In genomic region chr17:80545499-80545826, GRCh38 we compare ENCODE assay signal across 9 cellular contexts. TPM values are rescaled to one million over a fixed set of nuclear protein-coding genes. Genes with fewer than 3 reads are reported as not detected.
DNase-seq lines count a peak whose midpoint lies in the region; ATAC-seq, FAIRE-seq and TF ChIP-seq lines count a peak whose summit lies in the region.
"Had no signal": no experiment of that assay in that cellular context is flagged by ENCODE, and none has a peak within 500 bp of the region (broad histone marks: within the 10 kb centered on the region; RNA-seq: fewer than 3 reads in every experiment).

No MANE protein-coding gene starts in this region.

- peaks cover 59% of the 10 kb centered on the region for H3K79me2 ChIP-seq in DOHH2 (ENCODE audit: control insufficient read depth, low read length)

- H3K9me2 ChIP-seq in DOHH2 (replicated peaks; ENCODE audit: control insufficient read depth, low read length): no peaks in the 10 kb centered on the region

- peaks cover 17% of the 10 kb centered on the region for H3K4me1 ChIP-seq in DOHH2 (ENCODE audit: control insufficient read depth, low read length)
- peaks cover 4% of the 10 kb centered on the region for H3K4me1 ChIP-seq in NT2/D1 (ENCODE audit: insufficient read depth, insufficient read length)
- peaks cover 12% of the 10 kb centered on the region for H3K4me1 ChIP-seq in endocrine pancreas (ENCODE audit: control insufficient read depth, insufficient read depth, low read length)
- H3K4me1 ChIP-seq in neutrophil (ENCODE audit: control insufficient read depth in 1 of 2, insufficient read depth in 1 of 2, low read depth in 1 of 2, low read length in 1 of 2): peaks cover 14% of the 10 kb centered on the region in 2 experiments

- no peaks in the 10 kb centered on the region for H3F3A ChIP-seq in DOHH2 (ENCODE audit: control insufficient read depth, insufficient read depth)

- FAIRE-seq in GM12892 (lab: Jason Lieb, UNC): no peak

- no peak for TF ChIP-seq POLR2A in GM12892 (IDR thresholded peaks at IDR 0.05; ENCODE audit: low read depth, low read length)

- H3K4me3 ChIP-seq in DOHH2 (ENCODE audit: low read length) (peak overlapping the region; percentile 98), NT2/D1 (ENCODE audit: insufficient read length, low read depth) (peak overlapping the region; percentile 95), endocrine pancreas (ENCODE audit: control insufficient read depth, insufficient read depth, low read length) (peak overlapping the region; percentile 63), neutrophil (ENCODE audit: low read depth in 1 of 2, low read length in 1 of 2) (peak overlapping the region; percentile 80 to 86)

- no peak overlapping the region for H3K27ac ChIP-seq in DOHH2 (ENCODE audit: low read depth, low read length)
- H3K27ac ChIP-seq in neutrophil: no peak overlapping the region

- TF ChIP-seq CTCF in DOHH2 (IDR thresholded peaks at IDR 0.05; ENCODE audit: low read depth, low read length, poor library complexity, severe bottlenecking) (no peak), neutrophil (IDR thresholded peaks at IDR 0.05) (no peak)

- H3K4me2 ChIP-seq in DOHH2 (ENCODE audit: low read length): peak overlapping the region; percentile 75

- H3K27me3 ChIP-seq in DOHH2 (ENCODE audit: control insufficient read depth, low read length): no peaks in the 10 kb centered on the region
- H3K27me3 ChIP-seq in NT2/D1 (ENCODE audit: insufficient read depth, insufficient read length): no peaks in the 10 kb centered on the region
- peaks cover 4% of the 10 kb centered on the region for H3K27me3 ChIP-seq in endocrine pancreas (ENCODE audit: control insufficient read depth, insufficient read depth, low read length)
- H3K27me3 ChIP-seq in neutrophil: peaks cover 22% of the 10 kb centered on the region

- H4K20me1 ChIP-seq in DOHH2 (ENCODE audit: control insufficient read depth, insufficient read depth, low read depth, low read length): peaks cover 7% of the 10 kb centered on the region; the same call in 1 of the 2 replicates

- ATAC-seq in GM21447 (IDR thresholded peaks at IDR 0.05; ENCODE audit: unreplicated experiment): no peak

- H3K36me3 ChIP-seq in DOHH2 (ENCODE audit: control insufficient read depth, low read length) (peaks cover 17% of the 10 kb centered on the region), NT2/D1 (ENCODE audit: insufficient read depth, insufficient read length, low read length) (peaks cover 24% of the 10 kb centered on the region), endocrine pancreas (ENCODE audit: control insufficient read depth, insufficient read depth, low read length) (no peaks in the 10 kb centered on the region), neutrophil (no peaks in the 10 kb centered on the region)

- H3K9ac ChIP-seq in NT2/D1 (ENCODE audit: insufficient read length, low read depth) (peak overlapping the region; percentile 98), endocrine pancreas (ENCODE audit: control insufficient read depth, insufficient read depth, low read length) (peak overlapping the region; percentile 93)

- no peak for DNase-seq in NT2/D1 (ENCODE audit: low read depth, low spot score)
- no peak for DNase-seq in SK-N-DZ (ENCODE audit: low spot score)
- no peak for DNase-seq in GM12892 (ENCODE audit: insufficient read length)
- no peak for DNase-seq in NCI-H2196 (lab: John Stamatoyannopoulos, UW; ENCODE audit: unreplicated experiment)
- DNase-seq: NCI-H2029 treated with DMSO at 0.1 percent for 48 hours had no signal

- no peaks in the 10 kb centered on the region for H3K9me3 ChIP-seq in DOHH2 (ENCODE audit: control insufficient read depth, insufficient read depth, low read length)
- H3K9me3 ChIP-seq in NT2/D1 (ENCODE audit: insufficient read depth, low read length): no peaks in the 10 kb centered on the region
- no peaks in the 10 kb centered on the region for H3K9me3 ChIP-seq in endocrine pancreas (ENCODE audit: control insufficient read depth, low read length)
- no peaks in the 10 kb centered on the region for H3K9me3 ChIP-seq in neutrophil

RNA-seq across cellular contexts. Expression of gene RPTOR, which starts 0.8 kb away (rescaled TPM):
- polyA plus RNA-seq in SK-N-DZ (2014; cell fraction: cytosol; rRNA removed): 13.6 and 15.9 TPM in 2 replicates
- 11.6 and 18.6 TPM in 2 replicates for polyA plus RNA-seq in SK-N-DZ (2014; cell fraction: nucleus; rRNA removed)
- 6.7 TPM for polyA plus RNA-seq in GM12892 (2012; ENCODE audit: missing spikeins)
